In genomic region chr5:135105105-135105484, GRCh38 we compare ENCODE assay signal across 19 cellular contexts.
DNase-seq lines count a peak whose midpoint lies in the region; ATAC-seq and TF ChIP-seq lines count a peak whose summit lies in the region.
"Had no signal": no experiment of that assay in that cellular context is flagged by ENCODE, and none has a peak within 500 bp of the region (broad histone marks: within the 10 kb centered on the region; RNA-seq: fewer than 3 reads in every experiment).

No MANE protein-coding gene starts in this region.

- H3K27ac Mint-ChIP-seq in activated naive CD4-positive, alpha-beta T cell treated with anti-CD3 and anti-CD28 coated beads, Interleukin-2, amount 10 ng/mL, durations not matched to agents 7 days and 5 days: no peak overlapping the region
- no peak overlapping the region for H3K27ac Mint-ChIP-seq in activated naive CD4-positive, alpha-beta T cell treated with anti-CD3 and anti-CD28 coated beads for 36 hours
- H3K27ac Mint-ChIP-seq: B cell; CD4-positive, CD25-positive, alpha-beta regulatory T cell; CD8-positive, alpha-beta T cell had no signal

- H3K4me3 Mint-ChIP-seq in activated naive CD4-positive, alpha-beta T cell treated with anti-CD3 and anti-CD28 coated beads, Interleukin-2, amount 10 ng/mL, durations not matched to agents 7 days and 5 days: no peak overlapping the region
- H3K4me3 Mint-ChIP-seq in activated naive CD4-positive, alpha-beta T cell treated with anti-CD3 and anti-CD28 coated beads for 36 hours: no peak overlapping the region
- H3K4me3 Mint-ChIP-seq: B cell; CD4-positive, CD25-positive, alpha-beta regulatory T cell; CD8-positive, alpha-beta T cell had no signal

- no peak for TF ChIP-seq CTCF in coronary artery (IDR thresholded peaks at IDR 0.05)

- H3K9me3 Mint-ChIP-seq in activated naive CD4-positive, alpha-beta T cell treated with anti-CD3 and anti-CD28 coated beads, Interleukin-2, amount 10 ng/mL, durations not matched to agents 7 days and 5 days: no peaks in the 10 kb centered on the region
- H3K9me3 Mint-ChIP-seq in activated naive CD4-positive, alpha-beta T cell treated with anti-CD3 and anti-CD28 coated beads for 36 hours: no peaks in the 10 kb centered on the region
- H3K9me3 Mint-ChIP-seq: CD4-positive, CD25-positive, alpha-beta regulatory T cell; CD8-positive, alpha-beta T cell had no signal

- CTCF ChIA-PET in activated naive CD4-positive, alpha-beta T cell treated with anti-CD3 and anti-CD28 coated beads, Interleukin-2, amount 10 ng/mL, durations not matched to agents 7 days and 5 days (lab: Charles Lee): no interaction called here
- CTCF ChIA-PET in activated naive CD4-positive, alpha-beta T cell treated with anti-CD3 and anti-CD28 coated beads for 36 hours (lab: Charles Lee): no interaction called here

- intact Hi-C loops in activated naive CD4-positive, alpha-beta T cell treated with anti-CD3 and anti-CD28 coated beads for 36 hours (cut with micrococcal nuclease): no loop called here

- DNase-seq in activated CD4-positive, CD25-positive, alpha-beta regulatory T cell treated with anti-CD3 and anti-CD28 coated beads, Interleukin-2, amount 50 U/mL, for 72 hours: peak; percentile 14
- DNase-seq in activated CD4-positive, CD25-positive, alpha-beta regulatory T cell (lab: John Stamatoyannopoulos, UW): no peak
- peak; percentile 8 for DNase-seq in activated naive CD4-positive, alpha-beta T cell treated with anti-CD3 and anti-CD28 coated beads, Interleukin-2, amount 10 ng/mL, durations not matched to agents 7 days and 5 days
- DNase-seq in activated naive CD4-positive, alpha-beta T cell treated with anti-CD3 and anti-CD28 coated beads for 36 hours: no peak
- DNase-seq in coronary artery (ENCODE audit: low spot score): peak; percentile 45
- DNase-seq in T1000 (lab: John Stamatoyannopoulos, UW): no peak
- DNase-seq: Caco-2; CD4-positive, CD25-positive, alpha-beta regulatory T cell; CD8-positive, alpha-beta T cell; DMS153; DND-41; GM23248; H7; HCEC 1CT had no signal

- no peak overlapping the region for H3K4me3 ChIP-seq in coronary artery
- H3K4me3 ChIP-seq: BLaER1, GM23248 had no signal

- peaks cover 17% of the 10 kb centered on the region for H3K27me3 Mint-ChIP-seq in activated naive CD4-positive, alpha-beta T cell treated with anti-CD3 and anti-CD28 coated beads, Interleukin-2, amount 10 ng/mL, durations not matched to agents 7 days and 5 days
- H3K27me3 Mint-ChIP-seq in activated naive CD4-positive, alpha-beta T cell treated with anti-CD3 and anti-CD28 coated beads for 36 hours (ENCODE audit: low read depth): no peaks in the 10 kb centered on the region

- H3K4me1 Mint-ChIP-seq in activated naive CD4-positive, alpha-beta T cell treated with anti-CD3 and anti-CD28 coated beads, Interleukin-2, amount 10 ng/mL, durations not matched to agents 7 days and 5 days: no peaks in the 10 kb centered on the region
- H3K4me1 Mint-ChIP-seq in activated naive CD4-positive, alpha-beta T cell treated with anti-CD3 and anti-CD28 coated beads for 36 hours (ENCODE audit: low read depth): no peaks in the 10 kb centered on the region
- H3K4me1 Mint-ChIP-seq: B cell; CD4-positive, CD25-positive, alpha-beta regulatory T cell had no signal

- no peak for ATAC-seq in HG02938 (IDR thresholded peaks at IDR 0.05; ENCODE audit: unreplicated experiment)
- ATAC-seq: CD8-positive, alpha-beta T cell had no signal

- no peaks in the 10 kb centered on the region for H3K36me3 Mint-ChIP-seq in activated naive CD4-positive, alpha-beta T cell treated with anti-CD3 and anti-CD28 coated beads, Interleukin-2, amount 10 ng/mL, durations not matched to agents 7 days and 5 days
- no peaks in the 10 kb centered on the region for H3K36me3 Mint-ChIP-seq in activated naive CD4-positive, alpha-beta T cell treated with anti-CD3 and anti-CD28 coated beads for 36 hours (ENCODE audit: low read depth)
- H3K36me3 Mint-ChIP-seq: CD4-positive, CD25-positive, alpha-beta regulatory T cell; CD8-positive, alpha-beta T cell had no signal

- H3K27ac ChIP-seq in coronary artery: no peak overlapping the region
- H3K27ac ChIP-seq: 22Rv1, BLaER1, C4-2B, GM23248 had no signal

Comparison
In these comparisons a context has a peak if more than half of its experiments do, and no peak if none do; other contexts are left out.
1. DNase-seq: peak in activated CD4-positive, CD25-positive, alpha-beta regulatory T cell treated with anti-CD3 and anti-CD28 coated beads, Interleukin-2, amount 50 U/mL, for 72 hours (single experiment), activated naive CD4-positive, alpha-beta T cell treated with anti-CD3 and anti-CD28 coated beads, Interleukin-2, amount 10 ng/mL, durations not matched to agents 7 days and 5 days (single experiment) and coronary artery (single experiment); none in activated CD4-positive, CD25-positive, alpha-beta regulatory T cell (0 of 4), activated naive CD4-positive, alpha-beta T cell treated with anti-CD3 and anti-CD28 coated beads for 36 hours (single experiment) and T1000 (single experiment).